In genomic region chr7:148772297-148773089, GRCh38 we compare ENCODE assay signal across 8 cellular contexts.
DNase-seq lines count a peak whose midpoint lies in the region; ATAC-seq and TF ChIP-seq lines count a peak whose summit lies in the region.

No MANE protein-coding gene starts in this region.

- no peaks in the 10 kb centered on the region for H3K27me3 Mint-ChIP-seq in brain

- no peak overlapping the region for H3K4me3 Mint-ChIP-seq in brain

- DNase-seq in D341Med (ENCODE audit: low spot score) (peak; percentile 50), NCI-H446 treated with DMSO at 0.1 percent for 48 hours (lab: John Stamatoyannopoulos, UW) (peak; percentile 20), renal cortical epithelial cell (ENCODE audit: low read depth) (peak; percentile 92), KG1 (lab: John Stamatoyannopoulos, UW) (no peak)

- H3K4me1 Mint-ChIP-seq in brain: peaks cover 15% of the 10 kb centered on the region

- peak overlapping the region in 4 of 5 experiments; percentile 10 to 77 (median 25) for H3K27ac Mint-ChIP-seq in brain

- H3K9me3 Mint-ChIP-seq in brain: no peaks in the 10 kb centered on the region

- no peak for TF ChIP-seq CTCF in brain (conservative IDR thresholded peaks at IDR 0.05)

- no peak for ATAC-seq in GM18511 (IDR thresholded peaks at IDR 0.05; ENCODE audit: unreplicated experiment)
- ATAC-seq in HG02840 (IDR thresholded peaks at IDR 0.05; ENCODE audit: low FRiP score, unreplicated experiment): no peak
- ATAC-seq in HG03442 (IDR thresholded peaks at IDR 0.05; ENCODE audit: unreplicated experiment): no peak

- H3K36me3 Mint-ChIP-seq in brain: peaks cover 50% of the 10 kb centered on the region
